8 cellular contexts compared by ENCODE assay signal in genomic region chr1:158112994-158113758, GRCh38.
A peak's percentile ranks its signal among the peaks of the same experiment; 100 is the strongest.
DNase-seq lines count a peak whose midpoint lies in the region; ATAC-seq, FAIRE-seq and TF ChIP-seq lines count a peak whose summit lies in the region.

No MANE protein-coding gene starts in this region.

- no peak for FAIRE-seq in pancreas (lab: Jason Lieb, UNC)

- peak; percentile 57 to 77 (median 74) for ATAC-seq in pancreas
- ATAC-seq in GM18502 (IDR thresholded peaks at IDR 0.05; ENCODE audit: poor library complexity, unreplicated experiment), result no peak
- no peak for ATAC-seq in HG03108 (IDR thresholded peaks at IDR 0.05; ENCODE audit: unreplicated experiment)

- H3K27ac ChIP-seq in pancreas, result no peak overlapping the region

- no peaks in the 10 kb centered on the region for H3K9me3 ChIP-seq in pancreas

- intact Hi-C loops in pancreas (cut with DNase I), result loop anchor here in 1 of 3 donors (10.0 kb wide), 1 partner anchor 138 kb away; no protein-coding TSS in a partner anchor

- H3K36me3 ChIP-seq in pancreas, result no peaks in the 10 kb centered on the region

- no peak for TF ChIP-seq CTCF in pancreas (IDR thresholded peaks at IDR 0.05)

- H3K4me3 ChIP-seq in pancreas, result peak overlapping the region; percentile 12 to 55 (median 42)

- H3K4me1 ChIP-seq in pancreas, result no peaks in the 10 kb centered on the region

- peaks cover 0 to 7% (median 0%) of the 10 kb centered on the region in 4 donors for H3K27me3 ChIP-seq in pancreas

- 6 to 8% methylated on average over 44 to 58 of the region's 58 CpGs for WGBS in pancreas, 2 donors

- DNase-seq in EH (ENCODE audit: low read depth), result peak; percentile 46
- DNase-seq in NCI-H2227 (lab: John Stamatoyannopoulos, UW; ENCODE audit: unreplicated experiment), result peak; percentile 60
- peak; percentile 53 to 64 for DNase-seq in activated T-cell treated with anti-CD3 and anti-CD28 coated beads, Interleukin-2, amount 50 U/mL, for 48 hours
- peak; percentile 64 for DNase-seq in glomerular visceral epithelial cell (ENCODE audit: extremely low spot score)
- DNase-seq in pancreas, result peak in 2 of 6 donors; percentile 26 to 66
- DNase-seq in cerebellar cortex (ENCODE audit: low spot score), result no peak

Comparison
In these comparisons a context has a peak if more than half of its experiments do, and no peak if none do; other contexts are left out.
1. ATAC-seq: peak in pancreas (4 of 4); none in GM18502 (single experiment) and HG03108 (single experiment).